ENCODE assay signal across 14 cellular contexts in genomic region chr12:27900920-27901879, GRCh38.
DNase-seq lines count a peak whose midpoint lies in the region; ATAC-seq and TF ChIP-seq lines count a peak whose summit lies in the region.
"Had no signal": no experiment of that assay in that cellular context is flagged by ENCODE, and none has a peak within 500 bp of the region (broad histone marks: within the 10 kb centered on the region; RNA-seq: fewer than 3 reads in every experiment).

No MANE protein-coding gene starts in this region.

- peak; percentile 63 for ATAC-seq in GM19023 (IDR thresholded peaks at IDR 0.05; ENCODE audit: unreplicated experiment)
- ATAC-seq in HG02884 (IDR thresholded peaks at IDR 0.05; ENCODE audit: unreplicated experiment) = peak; percentile 56
- ATAC-seq in HG02840 (IDR thresholded peaks at IDR 0.05; ENCODE audit: low FRiP score, unreplicated experiment) = no peak
- ATAC-seq: activated CD4-positive, alpha-beta T cell treated with anti-CD3 and anti-CD28 coated beads for 36 hours; PC-3 had no signal

- H2AFZ ChIP-seq in SU-DHL-6 (ENCODE audit: low read depth, low read length, severe bottlenecking) (no peak overlapping the region), smooth muscle cell (ENCODE audit: low read depth) (peak overlapping the region; percentile 8)
- H2AFZ ChIP-seq: GM23248 had no signal

- no peaks in the 10 kb centered on the region for H4K20me1 ChIP-seq in SU-DHL-6 (ENCODE audit: low read depth, low read length)
- no peaks in the 10 kb centered on the region for H4K20me1 ChIP-seq in smooth muscle cell (ENCODE audit: low read depth)

- no peak for DNase-seq in smooth muscle cell (lab: John Stamatoyannopoulos, UW; ENCODE audit: unreplicated experiment)
- DNase-seq in kidney glomerular epithelial cell (lab: John Stamatoyannopoulos, UW) = no peak
- no peak for DNase-seq in NCI-H1048 (lab: John Stamatoyannopoulos, UW)
- DNase-seq: activated CD4-positive, alpha-beta T cell treated with anti-CD3 and anti-CD28 coated beads for 36 hours; cortex of kidney; NCI-H146; NCI-H446; PC-3 had no signal

- H3K27ac ChIP-seq in SU-DHL-6 (ENCODE audit: low read depth, low read length) (peak overlapping the region; percentile 55), smooth muscle cell (ENCODE audit: low read depth) (peak overlapping the region; percentile 26)
- H3K27ac ChIP-seq: C4-2B, GM23248 had no signal

- H3K9me3 ChIP-seq in SU-DHL-6 (ENCODE audit: insufficient read depth, low read length) (no peaks in the 10 kb centered on the region), smooth muscle cell (replicated peaks; ENCODE audit: low read depth) (no peaks in the 10 kb centered on the region)

- no peaks in the 10 kb centered on the region for H3K9me2 ChIP-seq in SU-DHL-6 (replicated peaks; ENCODE audit: insufficient read depth, low read length)

- peaks cover 8% of the 10 kb centered on the region for H3K4me1 ChIP-seq in smooth muscle cell (ENCODE audit: low read depth)

- H3K27me3 ChIP-seq in SU-DHL-6 (ENCODE audit: low read length) = no peaks in the 10 kb centered on the region
- H3K27me3 ChIP-seq in smooth muscle cell (ENCODE audit: low read depth) = no peaks in the 10 kb centered on the region

- H3K79me2 ChIP-seq in SU-DHL-6 (ENCODE audit: insufficient read depth, low read length) (no peaks in the 10 kb centered on the region), smooth muscle cell (ENCODE audit: low read depth) (no peaks in the 10 kb centered on the region)

- H3F3A ChIP-seq in SU-DHL-6 (ENCODE audit: insufficient read depth) = peaks cover 22% of the 10 kb centered on the region; the same call in 1 of the 2 replicates
- peaks cover 11% of the 10 kb centered on the region for H3F3A ChIP-seq in smooth muscle cell (ENCODE audit: low read depth)

- H3K9ac ChIP-seq in SU-DHL-6 (ENCODE audit: low read length) (no peak overlapping the region), smooth muscle cell (ENCODE audit: low read depth) (no peak overlapping the region)
- H3K9ac ChIP-seq: GM23248 had no signal

- 73% methylated on average over 8 of the region's 8 CpGs for WGBS in smooth muscle cell (ENCODE audit: low lambda C conversion rate)

- H3K4me2 ChIP-seq in SU-DHL-6 (ENCODE audit: low read depth, low read length, poor library complexity, severe bottlenecking) (peak overlapping the region; percentile 13), smooth muscle cell (peak overlapping the region; percentile 4)

- TF ChIP-seq CTCF in SU-DHL-6 (IDR thresholded peaks at IDR 0.05; ENCODE audit: insufficient read depth, low read length, poor library complexity, severe bottlenecking) = no peak
- TF ChIP-seq CTCF in smooth muscle cell (IDR thresholded peaks at IDR 0.05; ENCODE audit: borderline replicate concordance, insufficient read depth, poor library complexity, severe bottlenecking) = no peak

- H3K36me3 ChIP-seq in SU-DHL-6 (ENCODE audit: low read length) = no peaks in the 10 kb centered on the region; the same call in 1 of the 2 replicates
- H3K36me3 ChIP-seq in smooth muscle cell (ENCODE audit: low read depth) = no peaks in the 10 kb centered on the region

- H3K4me3 ChIP-seq in SU-DHL-6 (ENCODE audit: insufficient read depth, low read length, poor library complexity, severe bottlenecking) (no peak overlapping the region), smooth muscle cell (no peak overlapping the region)
- H3K4me3 ChIP-seq: GM23248 had no signal
